ENCODE assay signal across 8 cellular contexts in the genomic region with DNA sequence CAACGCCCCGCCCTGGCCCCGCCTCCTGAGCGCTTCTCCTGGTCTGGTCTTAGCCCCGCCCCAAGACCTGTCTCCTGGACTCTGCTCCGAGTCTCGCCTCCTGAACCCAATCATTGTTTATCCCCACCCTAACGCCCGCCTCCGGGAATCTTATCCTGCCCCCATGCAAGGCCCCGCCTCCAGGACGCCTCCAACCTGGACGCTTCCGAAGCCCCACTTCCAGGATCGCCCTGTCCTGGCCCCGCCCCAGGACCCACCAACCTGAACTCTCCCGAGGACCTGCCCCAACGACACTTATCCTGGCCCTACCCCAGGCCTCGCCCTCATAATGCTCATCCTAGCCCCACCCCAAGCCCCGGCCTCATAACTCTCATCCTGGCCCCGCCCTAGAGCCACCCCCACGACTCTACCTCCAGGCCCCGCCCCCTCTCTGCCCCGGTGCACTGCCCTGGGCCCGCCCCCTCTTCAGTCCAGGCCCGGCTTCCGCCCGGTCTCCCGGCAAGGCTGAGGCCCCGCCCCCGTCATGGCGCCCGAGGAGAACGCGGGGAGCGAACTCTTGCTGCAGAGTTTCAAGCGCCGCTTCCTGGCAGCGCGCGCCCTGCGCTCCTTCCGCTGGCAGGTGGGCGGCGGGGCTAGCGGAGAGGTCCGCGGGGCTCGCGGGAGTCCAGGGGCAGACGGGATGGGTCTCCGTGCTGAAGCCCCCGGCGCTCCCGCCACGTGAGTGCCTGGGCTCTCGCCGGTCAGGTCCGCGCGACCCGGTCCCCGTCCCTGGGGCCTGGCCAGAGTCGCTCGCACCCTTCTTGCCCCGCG. TPM values are rescaled to one million over a fixed set of nuclear protein-coding genes. Genes with fewer than 3 reads are reported as not detected.
DNase-seq lines count a peak whose midpoint lies in the region; ATAC-seq, FAIRE-seq and TF ChIP-seq lines count a peak whose summit lies in the region.

No MANE protein-coding gene starts in this region.

- peaks cover 13% of the 10 kb centered on the region for H3K4me1 Mint-ChIP-seq in neural progenitor cell

- H3K4me3 Mint-ChIP-seq in neural progenitor cell: peak overlapping the region; percentile 95

- peak; percentile 96 for ATAC-seq in foreskin keratinocyte

- peaks cover 2% of the 10 kb centered on the region for H3K36me3 Mint-ChIP-seq in neural progenitor cell

- H3F3A ChIP-seq in Loucy (ENCODE audit: low read depth) (no peaks in the 10 kb centered on the region), neural progenitor cell (ENCODE audit: low read depth) (peaks cover 6% of the 10 kb centered on the region)

- H3K27me3 ChIP-seq in Loucy (ENCODE audit: insufficient read depth, low read length, poor library complexity, severe bottlenecking) (no peaks in the 10 kb centered on the region), foreskin keratinocyte (no peaks in the 10 kb centered on the region), neural progenitor cell (peaks cover 10% of the 10 kb centered on the region), stomach smooth muscle (ENCODE audit: control insufficient read depth in 1 of 2, insufficient read depth in 2 of 2, low read length in 2 of 2) (no peaks in the 10 kb centered on the region)

- H3K9me3 Mint-ChIP-seq in neural progenitor cell: no peaks in the 10 kb centered on the region

- peak overlapping the region; percentile 91 for H3K4me3 ChIP-seq in Loucy (ENCODE audit: low read length, poor library complexity, severe bottlenecking)
- peak overlapping the region; percentile 91 for H3K4me3 ChIP-seq in neural progenitor cell
- peak overlapping the region; percentile 51 to 75 for H3K4me3 ChIP-seq in stomach smooth muscle (ENCODE audit: low read length in 2 of 2)

- H2AFZ ChIP-seq in Loucy (ENCODE audit: low read length) (peak overlapping the region; percentile 99), neural progenitor cell (replicated peaks) (peak overlapping the region; percentile 97)

- peak overlapping the region; percentile 82 for H3K9ac ChIP-seq in Loucy (ENCODE audit: low read depth, low read length, poor library complexity, severe bottlenecking)
- H3K9ac ChIP-seq in neural progenitor cell: peak overlapping the region; percentile 76
- peak overlapping the region in 1 of 2 donors; percentile 69 for H3K9ac ChIP-seq in stomach smooth muscle (ENCODE audit: low read length in 2 of 2)

- DNase-seq in ELF-1 (ENCODE audit: low read depth, low spot score) (peak; percentile 99), H54 (ENCODE audit: insufficient read length, low spot score) (peak; percentile 80), SHP77 (lab: John Stamatoyannopoulos, UW) (peak; percentile 98 to 100), activated gamma-delta T cell (lab: John Stamatoyannopoulos, UW) (peak; percentile 78), foreskin keratinocyte (peak; percentile 97 to 98), neural progenitor cell (ENCODE audit: low spot score) (peak; percentile 99)

- peak overlapping the region; percentile 84 for H3K27ac ChIP-seq in foreskin keratinocyte
- H3K27ac ChIP-seq in neural progenitor cell: no peak overlapping the region
- H3K27ac ChIP-seq in stomach smooth muscle (ENCODE audit: low read length): peak overlapping the region; percentile 66

- peaks cover 5% of the 10 kb centered on the region for H3K4me1 ChIP-seq in Loucy (ENCODE audit: insufficient read depth, low read length, poor library complexity, severe bottlenecking)
- peaks cover 5% of the 10 kb centered on the region for H3K4me1 ChIP-seq in foreskin keratinocyte
- H3K4me1 ChIP-seq in neural progenitor cell: peaks cover 5% of the 10 kb centered on the region
- peaks cover 8% of the 10 kb centered on the region for H3K4me1 ChIP-seq in stomach smooth muscle (ENCODE audit: control insufficient read depth, insufficient read depth, low read length)

- H3K36me3 ChIP-seq in Loucy (ENCODE audit: insufficient read depth, low read length): no peaks in the 10 kb centered on the region
- H3K36me3 ChIP-seq in neural progenitor cell: no peaks in the 10 kb centered on the region
- no peaks in the 10 kb centered on the region for H3K36me3 ChIP-seq in stomach smooth muscle (ENCODE audit: control insufficient read depth in 2 of 2, insufficient read depth in 2 of 2, low read length in 2 of 2)

- peaks cover 5% of the 10 kb centered on the region for H3K27me3 Mint-ChIP-seq in neural progenitor cell (ENCODE audit: insufficient read depth, low read depth)

- H3K27ac Mint-ChIP-seq in neural progenitor cell: peak overlapping the region; percentile 98

- H3K4me2 ChIP-seq in Loucy (ENCODE audit: low read depth, low read length, poor library complexity, severe bottlenecking) (peak overlapping the region; percentile 72), neural progenitor cell (peak overlapping the region; percentile 75)

- H4K20me1 ChIP-seq in Loucy (ENCODE audit: insufficient read depth, low read length, poor library complexity, severe bottlenecking) (no peaks in the 10 kb centered on the region), neural progenitor cell (ENCODE audit: low read depth) (no peaks in the 10 kb centered on the region)

- no peaks in the 10 kb centered on the region for H3K9me3 ChIP-seq in Loucy (ENCODE audit: insufficient read depth, low read depth, low read length)
- no peaks in the 10 kb centered on the region for H3K9me3 ChIP-seq in neural progenitor cell (ENCODE audit: low read depth)
- no peaks in the 10 kb centered on the region for H3K9me3 ChIP-seq in stomach smooth muscle (ENCODE audit: control insufficient read depth in 2 of 2, low read length in 2 of 2)

- no peaks in the 10 kb centered on the region for H3K9me2 ChIP-seq in Loucy (replicated peaks; ENCODE audit: low read depth, low read length)

- no peak for FAIRE-seq in H54 (lab: Jason Lieb, UNC)

- TF ChIP-seq POLR2A in H54 (IDR thresholded peaks at IDR 0.05; ENCODE audit: low read depth, low read length): peak; percentile 50; the same call in 1 of the 2 replicates

- H3K79me2 ChIP-seq in Loucy (ENCODE audit: insufficient read depth, low read length) (no peaks in the 10 kb centered on the region), neural progenitor cell (ENCODE audit: low read depth) (peaks cover 9% of the 10 kb centered on the region)

- no peak for TF ChIP-seq CTCF in Loucy (conservative IDR thresholded peaks at IDR 0.05; ENCODE audit: low read length)
- TF ChIP-seq CTCF in foreskin keratinocyte (conservative IDR thresholded peaks at IDR 0.05): no peak
- no peak for TF ChIP-seq CTCF in neural progenitor cell (IDR thresholded peaks at IDR 0.05)

RNA-seq across cellular contexts. Expression of gene DEFB108B, which starts 45.8 kb away (rescaled TPM):
- total RNA-seq in foreskin keratinocyte (not detected in 2 replicates), neural progenitor cell (ENCODE audit: low replicate concordance) (not detected in 2 replicates)
- polyA plus RNA-seq in foreskin keratinocyte: not detected in 2 replicates
